ENCODE assay signal across 1 cellular context in genomic region chr16:9153502-9153864, GRCh38.
TF ChIP-seq lines count a peak whose summit lies in the region.

No MANE protein-coding gene starts in this region.

TF ChIP-seq in HepG2, 621 proteins besides CTCF, POLR2A, EP300 and RAD21 (continued from another document):
- TF ChIP-seq, protein P1, sequence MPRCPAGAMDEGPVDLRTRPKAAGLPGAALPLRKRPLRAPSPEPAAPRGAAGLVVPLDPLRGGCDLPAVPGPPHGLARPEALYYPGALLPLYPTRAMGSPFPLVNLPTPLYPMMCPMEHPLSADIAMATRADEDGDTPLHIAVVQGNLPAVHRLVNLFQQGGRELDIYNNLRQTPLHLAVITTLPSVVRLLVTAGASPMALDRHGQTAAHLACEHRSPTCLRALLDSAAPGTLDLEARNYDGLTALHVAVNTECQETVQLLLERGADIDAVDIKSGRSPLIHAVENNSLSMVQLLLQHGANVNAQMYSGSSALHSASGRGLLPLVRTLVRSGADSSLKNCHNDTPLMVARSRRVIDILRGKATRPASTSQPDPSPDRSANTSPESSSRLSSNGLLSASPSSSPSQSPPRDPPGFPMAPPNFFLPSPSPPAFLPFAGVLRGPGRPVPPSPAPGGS (CRISPR knock-in tag; IDR thresholded peaks at IDR 0.05): no peak
- TF ChIP-seq ZBTB10 (CRISPR knock-in tag; IDR thresholded peaks at IDR 0.05; ENCODE audit: borderline replicate concordance) (no peak), ZFAT (CRISPR knock-in tag; conservative IDR thresholded peaks at IDR 0.05) (no peak), DPF2 (CRISPR knock-in tag; IDR thresholded peaks at IDR 0.05; ENCODE audit: borderline replicate concordance, low read depth) (0 out of 2 replicates have a peak, but pooled peaks have one; percentile 3), PHF5A (CRISPR knock-in tag; IDR thresholded peaks at IDR 0.05; ENCODE audit: low read depth, unreplicated experiment) (no peak), HNF1B (CRISPR knock-in tag; IDR thresholded peaks at IDR 0.05) (no peak), ZNF256 (CRISPR knock-in tag; conservative IDR thresholded peaks at IDR 0.05) (no peak)
